In genomic region chr6:55798571-55798970, GRCh38 we compare ENCODE assay signal across 26 cellular contexts.
"Had no signal": no experiment of that assay in that cellular context is flagged by ENCODE, and none has a peak within 500 bp of the region (broad histone marks: within the 10 kb centered on the region; RNA-seq: fewer than 3 reads in every experiment).

No MANE protein-coding gene starts in this region.

- H3K27me3 ChIP-seq: dorsolateral prefrontal cortex, esophagus squamous epithelium, gastroesophageal sphincter, heart left ventricle, hepatocyte, left lung had no signal

- H3K9me3 ChIP-seq: esophagus squamous epithelium, gastroesophageal sphincter, heart left ventricle, left lung, lower lobe of right lung, mucosa of descending colon had no signal

- H3K4me1 ChIP-seq: esophagus squamous epithelium, gastroesophageal sphincter, heart left ventricle, left lung, lower lobe of right lung had no signal

- H3K27ac ChIP-seq: coronary artery, dorsolateral prefrontal cortex, epithelial cell of prostate, esophagus squamous epithelium, gastroesophageal sphincter, heart left ventricle, hepatocyte, left lung, lower lobe of right lung had no signal

- ATAC-seq: esophagus mucosa, gastroesophageal sphincter, heart left ventricle, left cardiac atrium, left lung, left ventricle myocardium superior, lower lobe of right lung, mucosa of descending colon had no signal

- FAIRE-seq: colon, endothelial cell of umbilical vein had no signal

- H3K4me2 ChIP-seq: hepatocyte had no signal

- DNase-seq: dermis blood vessel endothelial cell; dorsolateral prefrontal cortex; effector CD4-positive, alpha-beta T cell; effector memory CD4-positive, alpha-beta T cell; erythroblast; esophagus squamous epithelium; foreskin fibroblast; foreskin melanocyte; heart left ventricle; hypothalamus; immature natural killer cell; islet precursor cell; left cardiac atrium; left lung; left ventricle myocardium superior; lower lobe of right lung; mesenchymal stem cell; mucosa of descending colon; naive B cell had no signal

- H3K36me3 ChIP-seq: esophagus squamous epithelium, gastroesophageal sphincter, heart left ventricle, left lung, lower lobe of right lung had no signal

- H3K4me3 ChIP-seq: coronary artery, dorsolateral prefrontal cortex, esophagus squamous epithelium, gastroesophageal sphincter, heart left ventricle, hepatocyte, left lung, lower lobe of right lung, mucosa of descending colon had no signal

- H2AFZ ChIP-seq: hepatocyte had no signal
